In genomic region chr14:103195828-103196615, GRCh38 we compare ENCODE assay signal across 20 cellular contexts.
"Had no signal": no experiment of that assay in that cellular context is flagged by ENCODE, and none has a peak within 500 bp of the region (broad histone marks: within the 10 kb centered on the region; RNA-seq: fewer than 3 reads in every experiment).

No MANE protein-coding gene starts in this region.

- H3K27me3 ChIP-seq: esophagus muscularis mucosa, testis had no signal

- ATAC-seq: left lobe of liver; psoas muscle; right cardiac atrium; stimulated activated naive CD8-positive, alpha-beta T cell treated with anti-CD3 and anti-CD28 coated beads, Interleukin-15, amount 100 ng/mL, for 72 hours had no signal

- H3K4me3 ChIP-seq: esophagus muscularis mucosa, lung, psoas muscle, smooth muscle cell, testis had no signal

- FAIRE-seq: bronchial epithelial cell, endothelial cell of umbilical vein had no signal

- H3K9me3 Mint-ChIP-seq: activated T-helper 1 cell treated with anti-CD3 and anti-CD28 coated beads, Interleukin-12 subunit alpha, Interleukin-12 subunit beta, Interleukin-2, Interleukin-4 antibody, amounts not matched to agents 30 ng/mL and 10 ng/mL and 1 ng/mL, durations not matched to agents 14 hours and 24 hours and 36 hours; stimulated activated naive CD8-positive, alpha-beta T cell treated with anti-CD3 and anti-CD28 coated beads, Interleukin-15, amount 100 ng/mL, for 72 hours had no signal

- H3K4me3 Mint-ChIP-seq: activated naive CD8-positive, alpha-beta T cell; activated T-helper 1 cell treated with anti-CD3 and anti-CD28 coated beads, Interleukin-12 subunit alpha, Interleukin-12 subunit beta, Interleukin-2, Interleukin-4 antibody, amounts not matched to agents 30 ng/mL and 10 ng/mL and 1 ng/mL, durations not matched to agents 14 hours and 24 hours and 36 hours; mesothelial cell of epicardium; stimulated activated naive CD8-positive, alpha-beta T cell treated with anti-CD3 and anti-CD28 coated beads, Interleukin-15, amount 100 ng/mL, for 72 hours had no signal

- H3K36me3 Mint-ChIP-seq: activated naive CD8-positive, alpha-beta T cell; mesothelial cell of epicardium had no signal

- H3K9me3 ChIP-seq: esophagus muscularis mucosa, psoas muscle, testis had no signal

- DNase-seq: activated CD4-positive, alpha-beta T cell treated with anti-CD3 and anti-CD28 coated beads, Interleukin-2, amount 50 U/mL, for 4 hours; activated T-cell treated with anti-CD3 and anti-CD28 coated beads for 4 hours; dermis blood vessel endothelial cell; effector memory CD4-positive, alpha-beta T cell; psoas muscle; right cardiac atrium; stimulated activated CD4-positive, alpha-beta T cell treated with anti-CD3 and anti-CD28 coated beads, Interleukin-4, amount 100 ng/mL, for 1 hour; stimulated activated naive CD8-positive, alpha-beta T cell treated with anti-CD3 and anti-CD28 coated beads, Interleukin-15, amount 100 ng/mL, for 72 hours; T-helper 2 cell; testis had no signal

- H3K27ac ChIP-seq: psoas muscle, testis, VCaP had no signal

- H3K36me3 ChIP-seq: esophagus muscularis mucosa had no signal

- H3K27ac Mint-ChIP-seq: activated naive CD8-positive, alpha-beta T cell; activated T-helper 1 cell treated with anti-CD3 and anti-CD28 coated beads, Interleukin-12 subunit alpha, Interleukin-12 subunit beta, Interleukin-2, Interleukin-4 antibody, amounts not matched to agents 30 ng/mL and 10 ng/mL and 1 ng/mL, durations not matched to agents 14 hours and 24 hours and 36 hours; mesothelial cell of epicardium; stimulated activated naive CD8-positive, alpha-beta T cell treated with anti-CD3 and anti-CD28 coated beads, Interleukin-15, amount 100 ng/mL, for 72 hours had no signal

- H3K4me1 Mint-ChIP-seq: stimulated activated naive CD8-positive, alpha-beta T cell treated with anti-CD3 and anti-CD28 coated beads, Interleukin-15, amount 100 ng/mL, for 72 hours had no signal

- H3K4me2 ChIP-seq: smooth muscle cell had no signal
